In genomic region chr16:83105279-83106077, GRCh38 we compare ENCODE assay signal across 22 cellular contexts.
DNase-seq lines count a peak whose midpoint lies in the region; ATAC-seq, FAIRE-seq and TF ChIP-seq lines count a peak whose summit lies in the region.
"Had no signal": no experiment of that assay in that cellular context is flagged by ENCODE, and none has a peak within 500 bp of the region (broad histone marks: within the 10 kb centered on the region; RNA-seq: fewer than 3 reads in every experiment).

No MANE protein-coding gene starts in this region.

- no peaks in the 10 kb centered on the region for H3K27me3 ChIP-seq in astrocyte (ENCODE audit: insufficient read depth, low read length)

- no peak for ATAC-seq in left ventricle myocardium superior
- ATAC-seq: A549 had no signal

- no peaks in the 10 kb centered on the region for H3K27me3 Mint-ChIP-seq in activated CD4-positive, alpha-beta T cell treated with anti-CD3 and anti-CD28 coated beads, Interleukin-2, amount 10 ng/mL, durations not matched to agents 24 days and 14 days
- H3K27me3 Mint-ChIP-seq in astrocyte (ENCODE audit: low read depth, unreplicated experiment) (no peaks in the 10 kb centered on the region), neural crest cell (ENCODE audit: low read depth) (peaks cover 29% of the 10 kb centered on the region)

- no peaks in the 10 kb centered on the region for H3K4me1 Mint-ChIP-seq in activated CD4-positive, alpha-beta T cell treated with anti-CD3 and anti-CD28 coated beads, Interleukin-2, amount 10 ng/mL, durations not matched to agents 24 days and 14 days
- no peaks in the 10 kb centered on the region for H3K4me1 Mint-ChIP-seq in astrocyte (ENCODE audit: low read depth, unreplicated experiment)
- H3K4me1 Mint-ChIP-seq in neural crest cell, result no peaks in the 10 kb centered on the region

- H4K20me1 ChIP-seq in astrocyte (ENCODE audit: insufficient read depth, low read length), result no peaks in the 10 kb centered on the region

- peak; percentile 13 for DNase-seq in activated CD4-positive, alpha-beta T cell treated with anti-CD3 and anti-CD28 coated beads, Interleukin-2, amount 10 ng/mL, durations not matched to agents 24 days and 14 days
- no peak for DNase-seq in activated CD4-positive, alpha-beta T cell treated with anti-CD3 and anti-CD28 coated beads, Interleukin-2, amount 50 U/mL, for 4 hours
- DNase-seq in astrocyte (ENCODE audit: low read depth) (no peak), epithelial cell of prostate (ENCODE audit: low read depth, low spot score) (peak; percentile 91), neural crest cell (ENCODE audit: low read depth, low spot score) (no peak), midbrain (lab: John Stamatoyannopoulos, UW) (no peak), NCI-H748 treated with DMSO at 0.1 percent for 48 hours (lab: John Stamatoyannopoulos, UW) (no peak), left ventricle myocardium superior (no peak)
- DNase-seq: AML-193; Caco-2; CD4-positive, alpha-beta T cell; GDM1; GOT3; H7 had no signal

- no peaks in the 10 kb centered on the region for H3K4me1 ChIP-seq in astrocyte (ENCODE audit: insufficient read depth, low read length)
- H3K4me1 ChIP-seq: A549, Caco-2 had no signal

- no peak overlapping the region for H3K27ac ChIP-seq in astrocyte (ENCODE audit: low read depth, low read length)
- peak overlapping the region; percentile 57 for H3K27ac ChIP-seq in epithelial cell of prostate
- H3K27ac ChIP-seq: 22Rv1, A549, C4-2B, HL-60 had no signal

- no peak for TF ChIP-seq CTCF in astrocyte (IDR thresholded peaks at IDR 0.05; ENCODE audit: insufficient read depth, low read depth, low read length)
- TF ChIP-seq CTCF in neural crest cell (conservative IDR thresholded peaks at IDR 0.05), result no peak

- peaks cover 8% of the 10 kb centered on the region for H3K9me3 Mint-ChIP-seq in activated CD4-positive, alpha-beta T cell treated with anti-CD3 and anti-CD28 coated beads, Interleukin-2, amount 10 ng/mL, durations not matched to agents 24 days and 14 days
- H3K9me3 Mint-ChIP-seq in astrocyte (ENCODE audit: unreplicated experiment) (peaks cover 3% of the 10 kb centered on the region), neural crest cell (peaks cover 7% of the 10 kb centered on the region)

- intact Hi-C loops in activated CD4-positive, alpha-beta T cell treated with anti-CD3 and anti-CD28 coated beads, Interleukin-2, amount 10 ng/mL, durations not matched to agents 24 days and 14 days (cut with micrococcal nuclease), result no loop called here
- intact Hi-C loops in left ventricle myocardium superior (cut with micrococcal nuclease), result no loop called here

- no peaks in the 10 kb centered on the region for H3K79me2 ChIP-seq in astrocyte (ENCODE audit: insufficient read depth, low read length)

- no peak overlapping the region for H3K4me2 ChIP-seq in astrocyte (ENCODE audit: low read length)
- H3K4me2 ChIP-seq: A549 had no signal

- H3K36me3 ChIP-seq in astrocyte (ENCODE audit: insufficient read depth, low read length), result no peaks in the 10 kb centered on the region

- no peaks in the 10 kb centered on the region for H3K9me3 ChIP-seq in astrocyte (ENCODE audit: insufficient read depth, low read depth, low read length)
- H3K9me3 ChIP-seq: A549, Caco-2 had no signal

- H3K4me3 Mint-ChIP-seq in activated CD4-positive, alpha-beta T cell treated with anti-CD3 and anti-CD28 coated beads, Interleukin-2, amount 10 ng/mL, durations not matched to agents 24 days and 14 days, result no peak overlapping the region
- H3K4me3 Mint-ChIP-seq in astrocyte (ENCODE audit: unreplicated experiment) (no peak overlapping the region), neural crest cell (no peak overlapping the region)
- H3K4me3 Mint-ChIP-seq: CD4-positive, alpha-beta T cell; IgD-negative memory B cell had no signal

- no peak overlapping the region for H3K27ac Mint-ChIP-seq in activated CD4-positive, alpha-beta T cell treated with anti-CD3 and anti-CD28 coated beads, Interleukin-2, amount 10 ng/mL, durations not matched to agents 24 days and 14 days
- H3K27ac Mint-ChIP-seq in astrocyte (ENCODE audit: unreplicated experiment), result no peak overlapping the region
- H3K27ac Mint-ChIP-seq in neural crest cell (ENCODE audit: unreplicated experiment), result peak overlapping the region; percentile 91
- H3K27ac Mint-ChIP-seq: CD4-positive, alpha-beta T cell; IgD-negative memory B cell had no signal

- no peak overlapping the region for H2AFZ ChIP-seq in astrocyte (ENCODE audit: low read depth, low read length)

- no peak overlapping the region for H3K4me3 ChIP-seq in astrocyte (ENCODE audit: insufficient read depth, low read depth, low read length)
- H3K4me3 ChIP-seq: A549 had no signal

- H3K9ac ChIP-seq in astrocyte (ENCODE audit: low read length), result no peak overlapping the region

- peak; percentile 17 for FAIRE-seq in astrocyte (lab: Jason Lieb, UNC)
- FAIRE-seq: A549, D721Med, GM12892, GM18507 had no signal

- no peaks in the 10 kb centered on the region for H3K36me3 Mint-ChIP-seq in activated CD4-positive, alpha-beta T cell treated with anti-CD3 and anti-CD28 coated beads, Interleukin-2, amount 10 ng/mL, durations not matched to agents 24 days and 14 days (ENCODE audit: low read depth)
- H3K36me3 Mint-ChIP-seq in astrocyte (ENCODE audit: low read depth, unreplicated experiment), result no peaks in the 10 kb centered on the region
- H3K36me3 Mint-ChIP-seq in neural crest cell (ENCODE audit: low read depth), result no peaks in the 10 kb centered on the region
- H3K36me3 Mint-ChIP-seq: IgD-negative memory B cell had no signal

Comparison
In these comparisons a context has a peak if more than half of its experiments do, and no peak if none do; other contexts are left out.
1. DNase-seq: peak in activated CD4-positive, alpha-beta T cell treated with anti-CD3 and anti-CD28 coated beads, Interleukin-2, amount 10 ng/mL, durations not matched to agents 24 days and 14 days (single experiment) and epithelial cell of prostate (single experiment); none in activated CD4-positive, alpha-beta T cell treated with anti-CD3 and anti-CD28 coated beads, Interleukin-2, amount 50 U/mL, for 4 hours (0 of 2), astrocyte (single experiment), neural crest cell (single experiment), midbrain (single experiment), NCI-H748 treated with DMSO at 0.1 percent for 48 hours (single experiment) and left ventricle myocardium superior (single experiment).